In genomic region chr1:110605901-110606783, GRCh38 we compare ENCODE assay signal across 9 cellular contexts. TPM values are rescaled to one million over a fixed set of nuclear protein-coding genes. Genes with fewer than 3 reads are reported as not detected.
DNase-seq lines count a peak whose midpoint lies in the region; ATAC-seq, FAIRE-seq and TF ChIP-seq lines count a peak whose summit lies in the region.
"Had no signal": no experiment of that assay in that cellular context is flagged by ENCODE, and none has a peak within 500 bp of the region (broad histone marks: within the 10 kb centered on the region; RNA-seq: fewer than 3 reads in every experiment).

Gene KCNA2, minus strand, starts transcription at chr1:110606358. Its CDS starts 1,576 bp downstream, at chr1:110604782.

- H3K9me2 ChIP-seq in DOHH2 (replicated peaks; ENCODE audit: control insufficient read depth, low read length): no peaks in the 10 kb centered on the region

- ATAC-seq in GM18502 (IDR thresholded peaks at IDR 0.05; ENCODE audit: poor library complexity, unreplicated experiment): no peak
- no peak for ATAC-seq in GM18505 (IDR thresholded peaks at IDR 0.05; ENCODE audit: unreplicated experiment)

- WGBS in mammary epithelial cell (ENCODE audit: low coverage, missing lambda C conversion rate): 12% methylated on average over 13 of the region's 49 CpGs
- WGBS in small intestine, 3 donors: 2 to 7% (median 2%) methylated on average over 43 to 49 of the region's 49 CpGs

- in situ Hi-C loops in mammary epithelial cell (cut with MboI; ENCODE audit: low sequenced_read_pairs in 2 of 2): no loop called here

- DNase-seq in NCI-H2171 treated with DMSO at 0.1 percent for 48 hours (lab: John Stamatoyannopoulos, UW): peak; percentile 45
- DNase-seq in mammary epithelial cell: no peak
- no peak for DNase-seq in keratinocyte (ENCODE audit: low read depth, low spot score)
- no peak for DNase-seq in small intestine
- no peak for DNase-seq in amniotic stem cell (lab: John Stamatoyannopoulos, UW)

- no peak within 1 kb of the TSS for H2AFZ ChIP-seq in mammary epithelial cell (ENCODE audit: low read depth, low read length)
- H2AFZ ChIP-seq in keratinocyte (ENCODE audit: control insufficient read depth, low read length): no peak within 1 kb of the TSS

- H3K9me1 ChIP-seq in keratinocyte (ENCODE audit: control insufficient read depth, extremely low read depth, insufficient read depth, low read length): no peaks in the 10 kb centered on the region

- H3K4me3 ChIP-seq in DOHH2 (ENCODE audit: low read length) (peak within 1 kb of the TSS; percentile 42), mammary epithelial cell (replicated peaks in 1 of 3; ENCODE audit: insufficient read depth in 1 of 3, low read depth in 2 of 3, low read length in 3 of 3) (peak within 1 kb of the TSS in 1 of 3 experiments; percentile 21), keratinocyte (ENCODE audit: control insufficient read depth in 2 of 3, extremely low read depth in 1 of 3, insufficient read depth in 2 of 3, low read depth in 1 of 3, low read length in 3 of 3) (peak within 1 kb of the TSS; percentile 2 to 25 (median 24)), small intestine (ENCODE audit: low read depth in 1 of 2, low read length in 2 of 2) (peak within 1 kb of the TSS; percentile 39 to 42)

- CTCF ChIA-PET in mammary epithelial cell (lab: Charles Lee; ENCODE audit: low non-redundant PET): interaction anchor here (0.6 kb wide), 1 partner anchor 11 kb away, joined by 3 read pairs; no protein-coding TSS in a partner anchor

- H3K27ac ChIP-seq in DOHH2 (ENCODE audit: low read depth, low read length) (no peak within 1 kb of the TSS), mammary epithelial cell (ENCODE audit: insufficient read depth, low read depth, low read length) (no peak within 1 kb of the TSS), keratinocyte (ENCODE audit: control insufficient read depth, insufficient read depth, low read length) (no peak within 1 kb of the TSS), small intestine (ENCODE audit: low read depth in 1 of 2, low read length in 1 of 2) (no peak within 1 kb of the TSS)

- H3K36me3 ChIP-seq in DOHH2 (ENCODE audit: control insufficient read depth, low read length) (no peaks in the 10 kb centered on the region), mammary epithelial cell (ENCODE audit: insufficient read depth, low read length) (no peaks in the 10 kb centered on the region), keratinocyte (ENCODE audit: control insufficient read depth in 2 of 2, extremely low read depth in 1 of 2, insufficient read depth in 2 of 2, low read length in 2 of 2) (no peaks in the 10 kb centered on the region), small intestine (ENCODE audit: control insufficient read depth in 2 of 2, insufficient read depth in 2 of 2, low read length in 2 of 2) (no peaks in the 10 kb centered on the region)

- TF ChIP-seq CTCF in DOHH2 (IDR thresholded peaks at IDR 0.05; ENCODE audit: low read depth, low read length, poor library complexity, severe bottlenecking) (no peak), mammary epithelial cell (conservative IDR thresholded peaks at IDR 0.05 in 1 of 2, IDR thresholded peaks at IDR 0.05 in 1 of 2; ENCODE audit: extremely low read depth in 1 of 2, insufficient read depth in 1 of 2, low read depth in 1 of 2, low read length in 2 of 2) (no peak), keratinocyte (optimal IDR thresholded peaks at IDR 0.05 in 1 of 3, IDR thresholded peaks at IDR 0.05 in 1 of 3, conservative IDR thresholded peaks at IDR 0.05 in 1 of 3; ENCODE audit: extremely low read depth in 1 of 3, insufficient read depth in 2 of 3, low read length in 3 of 3) (no peak)

- H4K20me1 ChIP-seq in DOHH2 (ENCODE audit: control insufficient read depth, insufficient read depth, low read depth, low read length) (no peaks in the 10 kb centered on the region), mammary epithelial cell (ENCODE audit: insufficient read depth, low read length) (no peaks in the 10 kb centered on the region), keratinocyte (ENCODE audit: control insufficient read depth, extremely low read depth, insufficient read depth, low read length) (no peaks in the 10 kb centered on the region)

- H3K27me3 ChIP-seq in DOHH2 (ENCODE audit: control insufficient read depth, low read length) (peaks cover 60% of the 10 kb centered on the region), mammary epithelial cell (ENCODE audit: insufficient read depth, low read length) (peaks cover 38% of the 10 kb centered on the region), keratinocyte (ENCODE audit: control insufficient read depth, extremely low read depth, insufficient read depth, low read length) (peaks cover 64% of the 10 kb centered on the region), small intestine (ENCODE audit: control insufficient read depth in 2 of 2, insufficient read depth in 2 of 2, low read length in 2 of 2) (peaks cover 2 to 28% of the 10 kb centered on the region in 2 donors)

- intact Hi-C loops in mammary epithelial cell (cut with micrococcal nuclease): no loop called here

- H3K9me3 ChIP-seq in DOHH2 (ENCODE audit: control insufficient read depth, insufficient read depth, low read length) (no peaks in the 10 kb centered on the region), mammary epithelial cell (replicated peaks; ENCODE audit: insufficient read depth, low read length) (no peaks in the 10 kb centered on the region), keratinocyte (ENCODE audit: control insufficient read depth, low read depth, low read length) (no peaks in the 10 kb centered on the region), small intestine (ENCODE audit: control insufficient read depth, low read depth) (no peaks in the 10 kb centered on the region)

- peak within 1 kb of the TSS; percentile 62 for H3K4me2 ChIP-seq in DOHH2 (ENCODE audit: low read length)
- H3K4me2 ChIP-seq in mammary epithelial cell (ENCODE audit: insufficient read depth, low read depth, low read length): peak within 1 kb of the TSS; percentile 40
- peak within 1 kb of the TSS; percentile 37 for H3K4me2 ChIP-seq in keratinocyte (ENCODE audit: control insufficient read depth, extremely low read depth, insufficient read depth, low read depth, low read length)

- H3K9ac ChIP-seq in mammary epithelial cell (ENCODE audit: insufficient read depth, low read length) (no peak within 1 kb of the TSS), keratinocyte (ENCODE audit: control insufficient read depth, extremely low read depth, insufficient read depth, low read length) (no peak within 1 kb of the TSS)

- FAIRE-seq in keratinocyte (lab: Jason Lieb, UNC) (no peak), small intestine (lab: Jason Lieb, UNC) (no peak)

- H3K4me1 ChIP-seq in DOHH2 (ENCODE audit: control insufficient read depth, low read length) (peaks cover 24% of the 10 kb centered on the region), mammary epithelial cell (ENCODE audit: insufficient read depth, low read length) (peaks cover 4% of the 10 kb centered on the region), keratinocyte (ENCODE audit: control insufficient read depth, extremely low read depth, insufficient read depth, low read length) (peaks cover 5% of the 10 kb centered on the region), small intestine (ENCODE audit: control insufficient read depth in 2 of 2, insufficient read depth in 1 of 2, low read depth in 1 of 2, low read length in 1 of 2) (no peaks in the 10 kb centered on the region)

- dilution Hi-C loops in mammary epithelial cell (cut with HindIII; ENCODE audit: low sequenced_read_pairs): no loop called here
- dilution Hi-C loops in keratinocyte (cut with MboI; ENCODE audit: extremely low pct_ligation_motif_present, low sequenced_read_pairs): no loop called here

- no peaks in the 10 kb centered on the region for H3K79me2 ChIP-seq in DOHH2 (ENCODE audit: control insufficient read depth, low read length)
- H3K79me2 ChIP-seq in mammary epithelial cell (ENCODE audit: insufficient read depth, low read length): no peaks in the 10 kb centered on the region
- no peaks in the 10 kb centered on the region for H3K79me2 ChIP-seq in keratinocyte (ENCODE audit: control insufficient read depth, insufficient read depth, low read length)

- TF ChIP-seq POLR2A in GM18505 (IDR thresholded peaks at IDR 0.05; ENCODE audit: borderline replicate concordance, extremely low read depth, insufficient read depth, insufficient read length): no peak

- no peaks in the 10 kb centered on the region for H3F3A ChIP-seq in DOHH2 (ENCODE audit: control insufficient read depth, insufficient read depth)

- BruUV-seq in mammary epithelial cell (replicated peaks; lab: Mats Ljungman, UMichigan): no TSS peak

RNA-seq across cellular contexts. Expression of gene KCNA2, which starts in this region (rescaled TPM):
- total RNA-seq in mammary epithelial cell: under 1 TPM in 1 of 2 donors, not detected in 1; 0.17 TPM
- polyA plus RNA-seq in mammary epithelial cell (not detected), keratinocyte (0.03 to 0.10 TPM in 2 of 3 replicates, not detected in the other), small intestine (under 1 TPM in 1 of 3 donors, not detected in 2; 0.28 TPM)
- polyA minus RNA-seq in mammary epithelial cell (not detected), keratinocyte (0.03 to 0.07 TPM in 2 of 3 replicates, not detected in the other)
- not detected for polyA plus RNA-seq in keratinocyte (2011; ENCODE audit: low read depth)
- polyA plus RNA-seq in keratinocyte (2011; cell fraction: cytosol; rRNA removed): 0.01 and 0.06 TPM in 2 replicates
- polyA plus RNA-seq in keratinocyte (2011; cell fraction: nucleus; rRNA removed): 0.06 and 0.23 TPM in 2 replicates
- polyA plus RNA-seq in keratinocyte (2012; ENCODE audit: low replicate concordance): not detected in 2 replicates
- not detected for polyA minus RNA-seq in keratinocyte (2011; cell fraction: cytosol; rRNA and poly(A)+ RNA removed)
- 0.11 and 0.62 TPM in 2 replicates for polyA minus RNA-seq in keratinocyte (2011; cell fraction: nucleus; rRNA and poly(A)+ RNA removed)
- total RNA-seq: NCI-H460 had no signal
